ENCODE assay signal across 19 cellular contexts in the genomic region with DNA sequence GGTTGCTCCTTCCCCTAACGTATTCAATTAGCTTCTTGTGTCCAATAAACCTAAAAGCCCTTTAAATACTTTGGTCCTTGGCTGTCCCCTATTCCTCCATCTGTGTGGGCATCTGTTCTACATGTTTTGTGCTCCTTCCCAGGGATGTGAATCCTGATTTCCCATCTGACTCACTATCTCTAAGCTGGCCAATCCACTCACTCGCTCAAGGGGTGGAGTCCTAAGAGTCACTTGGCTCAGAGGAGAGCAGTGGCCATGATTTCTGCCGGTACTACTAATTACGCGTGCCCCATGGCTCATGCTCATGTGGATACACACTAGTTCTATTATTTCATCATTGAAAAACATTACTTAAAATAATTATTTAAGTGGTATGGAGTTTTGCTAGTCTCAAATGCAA.
DNase-seq lines count a peak whose midpoint lies in the region; ATAC-seq and TF ChIP-seq lines count a peak whose summit lies in the region.
"Had no signal": no experiment of that assay in that cellular context is flagged by ENCODE, and none has a peak within 500 bp of the region (broad histone marks: within the 10 kb centered on the region; RNA-seq: fewer than 3 reads in every experiment).

No MANE protein-coding gene starts in this region.

- BruUV-seq in mammary epithelial cell (replicated peaks; lab: Mats Ljungman, UMichigan), result no TSS peak

- no peaks in the 10 kb centered on the region for H3K9me3 ChIP-seq in mammary epithelial cell (replicated peaks; ENCODE audit: insufficient read depth, low read length)
- no peaks in the 10 kb centered on the region for H3K9me3 ChIP-seq in breast epithelium
- H3K9me3 ChIP-seq in WERI-Rb-1 (ENCODE audit: severe bottlenecking), result no peaks in the 10 kb centered on the region
- H3K9me3 ChIP-seq: SK-N-SH had no signal

- H3K36me3 ChIP-seq in mammary epithelial cell (ENCODE audit: insufficient read depth, low read length) (no peaks in the 10 kb centered on the region), breast epithelium (no peaks in the 10 kb centered on the region), WERI-Rb-1 (no peaks in the 10 kb centered on the region)

- no peak overlapping the region for H3K4me2 ChIP-seq in mammary epithelial cell (ENCODE audit: insufficient read depth, low read depth, low read length)
- H3K4me2 ChIP-seq: SK-N-SH had no signal

- intact Hi-C loops in mammary epithelial cell (cut with micrococcal nuclease), result no loop called here
- intact Hi-C loops in breast epithelium (cut with DNase I; ENCODE audit: low total_unique reads), result no loop called here

- no peak overlapping the region for H2AFZ ChIP-seq in mammary epithelial cell (ENCODE audit: low read depth, low read length)

- H3K27ac ChIP-seq in mammary epithelial cell (ENCODE audit: insufficient read depth, low read depth, low read length) (no peak overlapping the region), breast epithelium (no peak overlapping the region), WERI-Rb-1 (no peak overlapping the region)

- H3K79me2 ChIP-seq in mammary epithelial cell (ENCODE audit: insufficient read depth, low read length), result no peaks in the 10 kb centered on the region

- H3K4me1 ChIP-seq in mammary epithelial cell (ENCODE audit: insufficient read depth, low read length), result no peaks in the 10 kb centered on the region
- H3K4me1 ChIP-seq in breast epithelium, result no peaks in the 10 kb centered on the region

- DNase-seq in mammary epithelial cell (peak; percentile 12), breast epithelium (ENCODE audit: low spot score in 2 of 2) (no peak), NCI-H446 treated with DMSO at 0.1 percent for 48 hours (lab: John Stamatoyannopoulos, UW) (peak; percentile 72), WERI-Rb-1 (peak; percentile 80), activated gamma-delta T cell treated with Interleukin-2 at 50 U/mL for 16 hours (no peak), NAMALWA (ENCODE audit: low spot score) (no peak), activated T-cell treated with anti-CD3 and anti-CD28 coated beads for 4 hours (no peak)
- DNase-seq: CD4-positive, CD25-positive, alpha-beta regulatory T cell; DMS153; EL; Kasumi-1; NCI-H1092; NCI-H1436 treated with DMSO at 0.1 percent for 48 hours; NCI-H1930; NCI-H345; NK-92 treated with Interleukin-12 subunit alpha and Interleukin-12 subunit beta, amount 100 ng/mL, for 24 hours; SIG-M5; SK-N-SH had no signal

- dilution Hi-C loops in mammary epithelial cell (cut with HindIII; ENCODE audit: low sequenced_read_pairs), result no loop called here

- H3K9ac ChIP-seq in mammary epithelial cell (ENCODE audit: insufficient read depth, low read length), result no peak overlapping the region
- H3K9ac ChIP-seq: SK-N-SH had no signal

- no peak for TF ChIP-seq POLR2A in breast epithelium (IDR thresholded peaks at IDR 0.05)

- in situ Hi-C loops in mammary epithelial cell (cut with MboI; ENCODE audit: low sequenced_read_pairs in 2 of 2), result no loop called here

- CTCF ChIA-PET in mammary epithelial cell (lab: Charles Lee; ENCODE audit: low non-redundant PET), result no interaction called here

- no peak for ATAC-seq in HG02588 (IDR thresholded peaks at IDR 0.05; ENCODE audit: unreplicated experiment)

- H3K4me3 ChIP-seq in mammary epithelial cell (replicated peaks in 1 of 3; ENCODE audit: insufficient read depth in 1 of 3, low read depth in 2 of 3, low read length in 3 of 3) (no peak overlapping the region), breast epithelium (no peak overlapping the region), WERI-Rb-1 (ENCODE audit: low read depth, low read length) (no peak overlapping the region)

- no peaks in the 10 kb centered on the region for H4K20me1 ChIP-seq in mammary epithelial cell (ENCODE audit: insufficient read depth, low read length)

- 27% methylated on average over 5 of the region's 5 CpGs for WGBS in mammary epithelial cell (ENCODE audit: low coverage, missing lambda C conversion rate)

- no peak for TF ChIP-seq CTCF in mammary epithelial cell (conservative IDR thresholded peaks at IDR 0.05 in 1 of 2, IDR thresholded peaks at IDR 0.05 in 1 of 2; ENCODE audit: extremely low read depth in 1 of 2, insufficient read depth in 1 of 2, low read depth in 1 of 2, low read length in 2 of 2)
- TF ChIP-seq CTCF in breast epithelium (IDR thresholded peaks at IDR 0.05), result no peak
- no peak for TF ChIP-seq CTCF in WERI-Rb-1 (IDR thresholded peaks at IDR 0.05; ENCODE audit: low read depth, low read length)

- no peaks in the 10 kb centered on the region for H3K27me3 ChIP-seq in mammary epithelial cell (ENCODE audit: insufficient read depth, low read length)
- no peaks in the 10 kb centered on the region for H3K27me3 ChIP-seq in breast epithelium
- H3K27me3 ChIP-seq in WERI-Rb-1 (ENCODE audit: insufficient read depth, low read depth, severe bottlenecking), result no peaks in the 10 kb centered on the region

Comparison
In these comparisons a context has a peak if more than half of its experiments do, and no peak if none do; other contexts are left out.
1. DNase-seq: peak in mammary epithelial cell (single experiment), NCI-H446 treated with DMSO at 0.1 percent for 48 hours (single experiment) and WERI-Rb-1 (single experiment); none in breast epithelium (0 of 2), activated gamma-delta T cell treated with Interleukin-2 at 50 U/mL for 16 hours (single experiment), NAMALWA (single experiment) and activated T-cell treated with anti-CD3 and anti-CD28 coated beads for 4 hours (single experiment).